17 cellular contexts compared by ENCODE assay signal in genomic region chr19:28523619-28524018, GRCh38.
DNase-seq lines count a peak whose midpoint lies in the region; ATAC-seq and TF ChIP-seq lines count a peak whose summit lies in the region.
"Had no signal": no experiment of that assay in that cellular context is flagged by ENCODE, and none has a peak within 500 bp of the region (broad histone marks: within the 10 kb centered on the region; RNA-seq: fewer than 3 reads in every experiment).

No MANE protein-coding gene starts in this region.

- no peaks in the 10 kb centered on the region for H3K27me3 ChIP-seq in upper lobe of right lung

- H3K9me3 ChIP-seq in upper lobe of right lung, result no peaks in the 10 kb centered on the region
- H3K9me3 ChIP-seq: HAP-1 had no signal

- no peak overlapping the region for H3K27ac ChIP-seq in upper lobe of right lung

- TF ChIP-seq CTCF in LNCaP clone FGC (IDR thresholded peaks at IDR 0.05; ENCODE audit: control insufficient read depth, extremely low read depth, insufficient read depth), result no peak
- TF ChIP-seq CTCF in GM20000 (IDR thresholded peaks at IDR 0.05; ENCODE audit: extremely low read depth, missing control alignments), result no peak
- no peak for TF ChIP-seq CTCF in upper lobe of right lung (IDR thresholded peaks at IDR 0.05)

- H3K4me1 ChIP-seq in upper lobe of right lung, result no peaks in the 10 kb centered on the region
- H3K4me1 ChIP-seq: HAP-1 had no signal

- no peaks in the 10 kb centered on the region for H3K36me3 ChIP-seq in upper lobe of right lung
- H3K36me3 ChIP-seq: HAP-1 had no signal

- H3K4me3 ChIP-seq in LNCaP clone FGC (ENCODE audit: low read depth, low read length) (no peak overlapping the region), upper lobe of right lung (no peak overlapping the region)
- H3K4me3 ChIP-seq: GM23338, HAP-1 had no signal

- DNase-seq in LNCaP clone FGC (ENCODE audit: low read depth), result peak; percentile 13
- peak; percentile 61 for DNase-seq in NCI-H1092 treated with DMSO at 0.1 percent for 48 hours (lab: John Stamatoyannopoulos, UW)
- peak; percentile 64 for DNase-seq in NCI-H345 (lab: John Stamatoyannopoulos, UW)
- DNase-seq in myocyte (ENCODE audit: low read depth), result peak; percentile 1
- no peak for DNase-seq in GM20000 (ENCODE audit: low spot score)
- DNase-seq in NCI-H510A (lab: John Stamatoyannopoulos, UW), result no peak
- no peak for DNase-seq in upper lobe of right lung
- DNase-seq: CD4-positive, CD25-positive, alpha-beta regulatory T cell; COR-L47; DND-41; MM.1S; NCI-H1048; NCI-H187; NCI-H446 treated with DMSO at 0.1 percent for 48 hours; Right ventricle myocardium superior had no signal

- no peak for ATAC-seq in upper lobe of right lung
- ATAC-seq: GM23338 had no signal

- intact Hi-C loops in upper lobe of right lung (cut with DNase I), result no loop called here

Comparison
In these comparisons a context has a peak if more than half of its experiments do, and no peak if none do; other contexts are left out.
1. DNase-seq: peak in LNCaP clone FGC (single experiment), NCI-H1092 treated with DMSO at 0.1 percent for 48 hours (single experiment), NCI-H345 (single experiment) and myocyte (single experiment); none in GM20000 (single experiment), NCI-H510A (single experiment) and upper lobe of right lung (single experiment).